Comparison of ENCODE assay signal across 8 cellular contexts in the genomic region with DNA sequence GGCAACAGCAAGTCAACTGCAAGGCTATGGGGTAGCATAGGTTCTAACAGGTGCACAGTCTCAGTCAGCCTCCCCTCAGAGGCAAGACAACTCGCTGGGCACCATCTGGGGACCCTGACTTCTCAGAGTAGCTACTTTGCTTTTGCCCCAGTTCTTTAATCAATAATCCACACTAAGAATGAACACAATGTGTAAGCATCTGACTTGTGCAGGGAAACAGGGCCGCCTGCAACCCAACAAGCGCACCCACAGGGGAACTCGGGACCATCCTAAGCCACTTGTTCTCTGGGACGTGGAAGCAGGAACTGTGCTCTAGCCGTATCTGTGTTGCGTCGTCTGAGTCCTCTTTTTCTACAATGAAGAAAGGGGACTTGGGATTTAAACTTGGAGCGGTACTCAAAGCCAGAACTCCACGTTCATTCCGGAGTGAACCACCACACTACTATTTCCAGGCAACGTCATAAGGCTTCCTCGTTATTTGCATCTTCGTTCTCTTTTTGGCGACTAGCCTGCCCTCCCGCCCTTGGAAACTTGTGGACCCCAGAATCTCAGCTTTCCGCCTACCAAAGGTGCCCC. TPM values are rescaled to one million over a fixed set of nuclear protein-coding genes. Genes with fewer than 3 reads are reported as not detected.
DNase-seq lines count a peak whose midpoint lies in the region; ATAC-seq, FAIRE-seq and TF ChIP-seq lines count a peak whose summit lies in the region.

No MANE protein-coding gene starts in this region.

- no peak for TF ChIP-seq CTCF in endothelial cell of umbilical vein (IDR thresholded peaks at IDR 0.05; ENCODE audit: extremely low read depth in 1 of 2, insufficient read depth in 1 of 2, low read depth in 1 of 2, low read length in 2 of 2)

- peaks cover 9% of the 10 kb centered on the region for H3K4me1 ChIP-seq in endothelial cell of umbilical vein (ENCODE audit: control insufficient read depth, extremely low read depth, insufficient read depth, low read length)

- dilution Hi-C loops in endothelial cell of umbilical vein (cut with MboI; ENCODE audit: extremely low pct_ligation_motif_present, low sequenced_read_pairs) = no loop called here

- H3K27me3 ChIP-seq in endothelial cell of umbilical vein (ENCODE audit: control insufficient read depth in 2 of 2, insufficient read depth in 2 of 2, low read length in 2 of 2) = peaks cover 19 to 41% of the 10 kb centered on the region in 2 experiments

- H2AFZ ChIP-seq in endothelial cell of umbilical vein (ENCODE audit: low read depth, low read length) = peak overlapping the region; percentile 32

- H3K4me2 ChIP-seq in endothelial cell of umbilical vein (ENCODE audit: insufficient read depth, low read length) = peak overlapping the region; percentile 83

- peaks cover 14% of the 10 kb centered on the region for H3K4me1 Mint-ChIP-seq in stimulated activated naive CD8-positive, alpha-beta T cell treated with anti-CD3 and anti-CD28 coated beads, Interleukin-15, Interleukin-2, amounts not matched to agents 100 ng/mL and 50 ng/mL, for 24 hours (ENCODE audit: low read depth)
- H3K4me1 Mint-ChIP-seq in naive B cell = peaks cover 22 to 61% (median 55%) of the 10 kb centered on the region in 3 donors

- CTCF ChIA-PET in endothelial cell of umbilical vein (lab: Charles Lee) = interaction anchor here (4.5 kb wide), 1 partner anchor 195 kb away, joined by 38 read pairs; no protein-coding TSS in a partner anchor

- POLR2A ChIA-PET in endothelial cell of umbilical vein (lab: Charles Lee) = no interaction called here

- intact Hi-C loops in endothelial cell of umbilical vein (cut with micrococcal nuclease) = no loop called here

- peak overlapping the region in 2 of 3 experiments; percentile 32 to 44 for H3K4me3 ChIP-seq in endothelial cell of umbilical vein (replicated peaks in 1 of 3; ENCODE audit: insufficient read depth in 1 of 3, low read depth in 1 of 3, low read length in 3 of 3)

- H3K27ac Mint-ChIP-seq in stimulated activated naive CD8-positive, alpha-beta T cell treated with anti-CD3 and anti-CD28 coated beads, Interleukin-15, Interleukin-2, amounts not matched to agents 100 ng/mL and 50 ng/mL, for 24 hours = no peak overlapping the region
- H3K27ac Mint-ChIP-seq in naive B cell = peak overlapping the region; percentile 53 to 96 (median 95)

- no peaks in the 10 kb centered on the region for H3K9me3 ChIP-seq in endothelial cell of umbilical vein (replicated peaks; ENCODE audit: control insufficient read depth, insufficient read depth, low read length)

- peak overlapping the region; percentile 87 for H3K4me3 Mint-ChIP-seq in stimulated activated naive CD8-positive, alpha-beta T cell treated with anti-CD3 and anti-CD28 coated beads, Interleukin-15, Interleukin-2, amounts not matched to agents 100 ng/mL and 50 ng/mL, for 24 hours
- peak overlapping the region; percentile 94 to 99 (median 98) for H3K4me3 Mint-ChIP-seq in naive B cell

- H3K36me3 Mint-ChIP-seq in stimulated activated naive CD8-positive, alpha-beta T cell treated with anti-CD3 and anti-CD28 coated beads, Interleukin-15, Interleukin-2, amounts not matched to agents 100 ng/mL and 50 ng/mL, for 24 hours (ENCODE audit: low read depth) = no peaks in the 10 kb centered on the region
- H3K36me3 Mint-ChIP-seq in naive B cell = no peaks in the 10 kb centered on the region

- no peaks in the 10 kb centered on the region for H3K79me2 ChIP-seq in endothelial cell of umbilical vein (ENCODE audit: control insufficient read depth, insufficient read depth, low read length)

- no peaks in the 10 kb centered on the region for H3K36me3 ChIP-seq in endothelial cell of umbilical vein (ENCODE audit: control insufficient read depth in 2 of 2, extremely low read depth in 1 of 2, insufficient read depth in 2 of 2, low read length in 2 of 2)

- ATAC-seq in stimulated activated naive CD8-positive, alpha-beta T cell treated with anti-CD3 and anti-CD28 coated beads, Interleukin-15, Interleukin-2, amounts not matched to agents 100 U/mL and 50 U/mL, for 24 hours = no peak
- no peak for ATAC-seq in naive B cell (ENCODE audit: low read depth in 2 of 2)
- ATAC-seq in HG02885 (IDR thresholded peaks at IDR 0.05; ENCODE audit: poor library complexity, unreplicated experiment) = no peak
- no peak for ATAC-seq in HG03097 (IDR thresholded peaks at IDR 0.05; ENCODE audit: low FRiP score, unreplicated experiment)

- no peak overlapping the region for H3K27ac ChIP-seq in endothelial cell of umbilical vein (ENCODE audit: insufficient read depth, low read depth, low read length)

- DNase-seq in stimulated activated naive CD8-positive, alpha-beta T cell treated with anti-CD3 and anti-CD28 coated beads, Interleukin-15, Interleukin-2, amounts not matched to agents 100 U/mL and 50 U/mL, for 24 hours = no peak
- DNase-seq in endothelial cell of umbilical vein (ENCODE audit: low read depth, low spot score) = no peak
- no peak for DNase-seq in naive B cell
- DNase-seq in stimulated activated CD4-positive, alpha-beta T cell treated with anti-CD3 and anti-CD28 coated beads, Interleukin-4, amount 100 ng/mL, for 24 hours = no peak
- DNase-seq in NCI-H1105 treated with DMSO at 0.1 percent for 48 hours (lab: John Stamatoyannopoulos, UW) = no peak

- FAIRE-seq in endothelial cell of umbilical vein (lab: Jason Lieb, UNC) = no peak

- BruUV-seq in endothelial cell of umbilical vein (replicated peaks; lab: Mats Ljungman, UMichigan) = no TSS peak

- no peak overlapping the region for H3K9ac ChIP-seq in endothelial cell of umbilical vein (replicated peaks; ENCODE audit: extremely low read depth, insufficient read depth, low read length)

- no peaks in the 10 kb centered on the region for H3K9me3 Mint-ChIP-seq in stimulated activated naive CD8-positive, alpha-beta T cell treated with anti-CD3 and anti-CD28 coated beads, Interleukin-15, Interleukin-2, amounts not matched to agents 100 ng/mL and 50 ng/mL, for 24 hours
- no peaks in the 10 kb centered on the region for H3K9me3 Mint-ChIP-seq in naive B cell

- no peaks in the 10 kb centered on the region for H4K20me1 ChIP-seq in endothelial cell of umbilical vein (replicated peaks; ENCODE audit: control insufficient read depth, extremely low read depth, insufficient read depth, low read length)

- no peaks in the 10 kb centered on the region for H3K9me1 ChIP-seq in endothelial cell of umbilical vein (replicated peaks; ENCODE audit: control insufficient read depth, extremely low read depth, insufficient read depth, low read length)

- no peak for TF ChIP-seq POLR2A in endothelial cell of umbilical vein (IDR thresholded peaks at IDR 0.05; ENCODE audit: low read depth, low read length)

- H3K27me3 Mint-ChIP-seq in stimulated activated naive CD8-positive, alpha-beta T cell treated with anti-CD3 and anti-CD28 coated beads, Interleukin-15, Interleukin-2, amounts not matched to agents 100 ng/mL and 50 ng/mL, for 24 hours = peaks cover 24% of the 10 kb centered on the region
- H3K27me3 Mint-ChIP-seq in naive B cell = no peaks in the 10 kb centered on the region

TF ChIP-seq in endothelial cell of umbilical vein, 7 proteins besides CTCF, POLR2A, EP300 and RAD21:
- TF ChIP-seq, protein P1, sequence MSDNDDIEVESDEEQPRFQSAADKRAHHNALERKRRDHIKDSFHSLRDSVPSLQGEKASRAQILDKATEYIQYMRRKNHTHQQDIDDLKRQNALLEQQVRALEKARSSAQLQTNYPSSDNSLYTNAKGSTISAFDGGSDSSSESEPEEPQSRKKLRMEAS (IDR thresholded peaks at IDR 0.05; ENCODE audit: insufficient read depth, insufficient read length) = no peak
- TF ChIP-seq POLR2AphosphoS5 (IDR thresholded peaks at IDR 0.05; ENCODE audit: insufficient read depth, low read depth, low read length) = no peak
TF ChIP-seq in endothelial cell of umbilical vein: peak in this region for 0.

RNA-seq across cellular contexts. Expression of a gene that starts 1.8 kb away (rescaled TPM):
- not detected in 2 replicates for total RNA-seq in endothelial cell of umbilical vein
- polyA plus RNA-seq in endothelial cell of umbilical vein = 0.03 TPM in 2 replicates
- polyA plus RNA-seq in endothelial cell of umbilical vein (2011; cell fraction: cytosol; rRNA removed) = 0.01 TPM in 1 of 2 replicates, not detected in the other
- 0.16 and 0.17 TPM in 2 replicates for polyA plus RNA-seq in endothelial cell of umbilical vein (2011; cell fraction: nucleus; rRNA removed)
- polyA plus RNA-seq in endothelial cell of umbilical vein (2012) = 0.03 TPM in 1 of 2 replicates, not detected in the other
- polyA minus RNA-seq in endothelial cell of umbilical vein = 0.05 and 0.17 TPM in 2 replicates
- 8.6 TPM for polyA minus RNA-seq in endothelial cell of umbilical vein (2011; cell fraction: cytosol; rRNA and poly(A)+ RNA removed)
- polyA minus RNA-seq in endothelial cell of umbilical vein (2011; cell fraction: nucleus; rRNA and poly(A)+ RNA removed) = 0.10 and 0.14 TPM in 2 replicates
- polyA plus RNA-seq in naive B cell (ENCODE audit: low read depth in 6 of 6) = 10 to 100 TPM in 5 of 6 donors, 1 to 10 TPM in 1; 9.5 to 19.8 (median 15.7) TPM

RNA-seq across cellular contexts. Expression of a gene that starts 3.7 kb away (rescaled TPM):
- total RNA-seq in endothelial cell of umbilical vein = not detected in 2 replicates
- polyA plus RNA-seq in endothelial cell of umbilical vein (not detected in 2 replicates), naive B cell (ENCODE audit: low read depth in 6 of 6) (not detected)
- not detected in 2 replicates for polyA plus RNA-seq in endothelial cell of umbilical vein (2011; cell fraction: cytosol; rRNA removed)
- polyA plus RNA-seq in endothelial cell of umbilical vein (2011; cell fraction: nucleus; rRNA removed) = not detected in 2 replicates
- not detected in 2 replicates for polyA plus RNA-seq in endothelial cell of umbilical vein (2012)
- polyA minus RNA-seq in endothelial cell of umbilical vein = not detected in 2 replicates
- polyA minus RNA-seq in endothelial cell of umbilical vein (2011; cell fraction: cytosol; rRNA and poly(A)+ RNA removed) = not detected
- polyA minus RNA-seq in endothelial cell of umbilical vein (2011; cell fraction: nucleus; rRNA and poly(A)+ RNA removed) = not detected in 2 replicates

RNA-seq across cellular contexts. Expression of a gene that starts 45.5 kb away (rescaled TPM):
- 7.3 and 8.7 TPM in 2 replicates for total RNA-seq in endothelial cell of umbilical vein
- 2.1 and 2.7 TPM in 2 replicates for polyA plus RNA-seq in endothelial cell of umbilical vein
- polyA plus RNA-seq in endothelial cell of umbilical vein (2011; cell fraction: cytosol; rRNA removed) = 2.2 and 2.8 TPM in 2 replicates
- 9.7 and 14.5 TPM in 2 replicates for polyA plus RNA-seq in endothelial cell of umbilical vein (2011; cell fraction: nucleus; rRNA removed)
- polyA plus RNA-seq in endothelial cell of umbilical vein (2012) = 6.9 and 11.8 TPM in 2 replicates
- polyA minus RNA-seq in endothelial cell of umbilical vein = 5.6 and 7.7 TPM in 2 replicates
- 2.3 TPM for polyA minus RNA-seq in endothelial cell of umbilical vein (2011; cell fraction: cytosol; rRNA and poly(A)+ RNA removed)
- 11.8 and 19.5 TPM in 2 replicates for polyA minus RNA-seq in endothelial cell of umbilical vein (2011; cell fraction: nucleus; rRNA and poly(A)+ RNA removed)
- polyA plus RNA-seq in naive B cell (ENCODE audit: low read depth in 6 of 6) = 10 to 100 TPM; 16.1 to 31.0 (median 23.2) TPM

Comparison
In these comparisons a context has a peak if more than half of its experiments do, and no peak if none do; other contexts are left out.
1. RNA of a gene that starts 1.8 kb away (polyA plus RNA-seq): 9.5 to 19.8 TPM in naive B cell; 0.01 to 0.17 TPM in endothelial cell of umbilical vein; every median in the first group is over 4 times any median in the second.